Comparison of ENCODE assay signal across 14 cellular contexts in the genomic region with DNA sequence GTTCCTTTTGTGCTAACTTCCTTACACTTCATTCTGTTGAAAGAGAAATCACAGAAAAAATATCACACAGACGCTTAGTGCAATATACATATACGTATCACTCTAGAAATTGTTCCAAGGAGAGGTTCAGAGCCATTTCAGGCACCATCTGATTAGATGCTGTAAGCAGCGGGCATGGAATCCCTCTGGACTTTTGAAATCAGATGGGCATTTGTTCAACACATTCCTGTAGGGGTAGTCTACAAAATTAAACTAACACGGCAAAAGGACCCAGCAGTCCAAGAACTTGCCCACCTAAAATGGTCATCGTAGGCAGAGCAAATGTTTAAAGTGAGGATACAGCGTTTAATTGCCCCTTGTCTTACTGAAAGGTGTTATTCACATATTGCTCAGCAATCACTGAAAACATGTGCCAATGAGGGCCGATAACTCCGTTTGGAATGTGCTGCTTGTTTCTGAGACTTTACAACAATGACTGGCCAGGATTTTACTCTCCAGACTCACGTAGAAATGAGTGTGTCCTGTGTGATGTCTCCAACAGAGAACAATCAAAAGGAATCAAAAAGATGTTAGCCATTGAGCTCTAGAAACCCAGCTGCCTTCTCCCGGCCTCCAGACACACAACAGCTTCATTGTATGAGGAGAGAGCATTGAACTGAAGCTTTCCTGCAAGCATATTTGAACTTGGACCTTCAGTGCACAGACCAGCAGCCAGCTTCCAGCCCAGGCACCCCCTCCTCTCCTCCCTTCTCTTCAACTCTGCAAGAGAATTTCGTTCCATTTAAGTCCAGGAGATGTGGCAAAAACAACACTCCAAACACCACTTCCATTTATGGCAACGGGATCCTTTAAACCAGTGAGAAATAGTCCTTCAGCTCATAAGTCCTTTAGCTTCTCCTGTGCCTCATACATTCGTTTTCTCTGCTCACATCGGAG. TPM values are rescaled to one million over a fixed set of nuclear protein-coding genes. Genes with fewer than 3 reads are reported as not detected.
A peak's percentile ranks its signal among the peaks of the same experiment; 100 is the strongest.
DNase-seq lines count a peak whose midpoint lies in the region; ATAC-seq, FAIRE-seq and TF ChIP-seq lines count a peak whose summit lies in the region.
"Had no signal": no experiment of that assay in that cellular context is flagged by ENCODE, and none has a peak within 500 bp of the region (broad histone marks: within the 10 kb centered on the region; RNA-seq: fewer than 3 reads in every experiment).

No MANE protein-coding gene starts in this region.

- H3K9ac ChIP-seq in HepG2 (ENCODE audit: insufficient read depth, low read depth, low read length), result peak overlapping the region; percentile 82
- H3K9ac ChIP-seq in rectal smooth muscle tissue (ENCODE audit: low read length), result peak overlapping the region; percentile 5

- peak overlapping the region; percentile 97 for H3K4me2 ChIP-seq in HepG2 (ENCODE audit: low read depth, low read length)

- peaks cover 55% of the 10 kb centered on the region for H3K4me1 ChIP-seq in HepG2 (ENCODE audit: insufficient read depth, low read length)
- peaks cover 26% of the 10 kb centered on the region for H3K4me1 ChIP-seq in rectal smooth muscle tissue (ENCODE audit: control insufficient read depth, insufficient read depth, low read length)

- BruUV-seq in HepG2 (replicated peaks; lab: Mats Ljungman, UMichigan), result TSS peak; percentile 99

- peak; percentile 31; the same call in 1 of the 2 replicates for TF ChIP-seq RAD21 in HepG2 (CRISPR knock-in tag; IDR thresholded peaks at IDR 0.05)

- TF ChIP-seq POLR2A in HepG2 (IDR thresholded peaks at IDR 0.05; ENCODE audit: insufficient read depth in 1 of 2, low read depth in 2 of 2, low read length in 2 of 2), result peak in 1 of 2 experiments; percentile 81; a peak in 2 of 4 replicates

- no peaks in the 10 kb centered on the region for H3K9me3 ChIP-seq in HepG2 (ENCODE audit: low read length)

- H3K4me1 Mint-ChIP-seq in stimulated activated effector memory CD8-positive, alpha-beta T cell treated with anti-CD3 and anti-CD28 coated beads, Interleukin-12 subunit alpha, Interleukin-12 subunit beta, amount 100 ng/mL, for 72 hours, result peaks cover 12% of the 10 kb centered on the region

- TF ChIP-seq EP300 in HepG2 (IDR thresholded peaks at IDR 0.05; ENCODE audit: low read depth in 2 of 2, low read length in 2 of 2), result peak; percentile 45 to 89; a peak in 3 of 4 replicates
- peak; percentile 40; the same call in 1 of the 2 replicates for TF ChIP-seq EP300 in HepG2 (CRISPR knock-in tag; IDR thresholded peaks at IDR 0.05; ENCODE audit: borderline replicate concordance)

- H3K36me3 ChIP-seq in HepG2 (replicated peaks in 1 of 2; ENCODE audit: control insufficient read depth in 1 of 2, insufficient read depth in 2 of 2, low read length in 2 of 2) (no peaks in the 10 kb centered on the region), rectal smooth muscle tissue (ENCODE audit: control insufficient read depth, insufficient read depth, low read length) (no peaks in the 10 kb centered on the region)

- FAIRE-seq in HepG2 (lab: Jason Lieb, UNC), result peak; percentile 94
- FAIRE-seq: islet of Langerhans had no signal

- peak overlapping the region; percentile 62 for H3K27ac ChIP-seq in cingulate gyrus (ENCODE audit: low read depth, low read length)
- peak overlapping the region; percentile 99 for H3K27ac ChIP-seq in HepG2 (ENCODE audit: extremely low read length, insufficient read depth, low read length)
- H3K27ac ChIP-seq in rectal smooth muscle tissue (ENCODE audit: low read depth, low read length), result peak overlapping the region; percentile 88

- no peaks in the 10 kb centered on the region for H3K36me3 Mint-ChIP-seq in stimulated activated effector memory CD8-positive, alpha-beta T cell treated with anti-CD3 and anti-CD28 coated beads, Interleukin-12 subunit alpha, Interleukin-12 subunit beta, amount 100 ng/mL, for 72 hours
- H3K36me3 Mint-ChIP-seq: natural killer cell treated with Interleukin-12 subunit alpha and Interleukin-12 subunit beta and Interleukin-15 and Interleukin-18, amount 100 ng/mL, for 72 hours had no signal

- DNase-seq in GM03348 (ENCODE audit: low spot score) (peak; percentile 47), HepG2 (ENCODE audit: low spot score) (peak; percentile 97), NCI-H2171 (lab: John Stamatoyannopoulos, UW) (no peak)
- DNase-seq in stimulated activated effector memory CD8-positive, alpha-beta T cell treated with anti-CD3 and anti-CD28 coated beads, Interleukin-12 subunit alpha, Interleukin-12 subunit beta, amount 100 ng/mL, for 72 hours (ENCODE audit: low spot score in 2 of 2), result no peak
- DNase-seq: NCI-H1048, NCI-H345 had no signal

- H2AFZ ChIP-seq in HepG2 (ENCODE audit: low read length), result peak overlapping the region; percentile 72

- H3K27ac Mint-ChIP-seq in stimulated activated effector memory CD8-positive, alpha-beta T cell treated with anti-CD3 and anti-CD28 coated beads, Interleukin-12 subunit alpha, Interleukin-12 subunit beta, amount 100 ng/mL, for 72 hours, result no peak overlapping the region
- H3K27ac Mint-ChIP-seq: natural killer cell treated with Interleukin-12 subunit alpha and Interleukin-12 subunit beta and Interleukin-15 and Interleukin-18, amount 100 ng/mL, for 72 hours had no signal

- H3K4me3 ChIP-seq in HepG2 (replicated peaks in 1 of 3; ENCODE audit: insufficient read depth in 1 of 3, low read depth in 2 of 3, low read length in 3 of 3), result peak overlapping the region; percentile 53 to 65 (median 55)
- no peak overlapping the region for H3K4me3 ChIP-seq in rectal smooth muscle tissue (ENCODE audit: low read length)

- H3K79me2 ChIP-seq in HepG2 (ENCODE audit: insufficient read depth, low read length), result no peaks in the 10 kb centered on the region

- peak; percentile 99 for ATAC-seq in HepG2
- ATAC-seq in HG03342 (IDR thresholded peaks at IDR 0.05; ENCODE audit: unreplicated experiment), result no peak
- ATAC-seq in stimulated activated effector memory CD8-positive, alpha-beta T cell treated with anti-CD3 and anti-CD28 coated beads, Interleukin-12 subunit alpha, Interleukin-12 subunit beta, amount 100 ng/mL, for 72 hours, result no peak
- ATAC-seq in HG03521 (IDR thresholded peaks at IDR 0.05; ENCODE audit: unreplicated experiment), result no peak
- ATAC-seq: natural killer cell treated with Interleukin-12 subunit alpha and Interleukin-12 subunit beta and Interleukin-15 and Interleukin-18, amount 100 ng/mL, for 72 hours had no signal

- 0 out of 2 replicates have a peak, but pooled peaks have one; percentile 13 for TF ChIP-seq CTCF in HepG2 (CRISPR knock-in tag; IDR thresholded peaks at IDR 0.05)

- in situ Hi-C loops in HepG2 (cut with HindIII; ENCODE audit: extremely low pct_ligation_motif_present, low pct_unique_long_range_greater_than_20kb), result no loop called here

- 4% methylated on average over 14 of the region's 14 CpGs for WGBS in HepG2 (ENCODE audit: low lambda C conversion rate)

- H3K4me3 Mint-ChIP-seq in stimulated activated effector memory CD8-positive, alpha-beta T cell treated with anti-CD3 and anti-CD28 coated beads, Interleukin-12 subunit alpha, Interleukin-12 subunit beta, amount 100 ng/mL, for 72 hours, result no peak overlapping the region
- H3K4me3 Mint-ChIP-seq: natural killer cell treated with Interleukin-12 subunit alpha and Interleukin-12 subunit beta and Interleukin-15 and Interleukin-18, amount 100 ng/mL, for 72 hours had no signal

- no peaks in the 10 kb centered on the region for H3K9me3 Mint-ChIP-seq in stimulated activated effector memory CD8-positive, alpha-beta T cell treated with anti-CD3 and anti-CD28 coated beads, Interleukin-12 subunit alpha, Interleukin-12 subunit beta, amount 100 ng/mL, for 72 hours
- H3K9me3 Mint-ChIP-seq: natural killer cell treated with Interleukin-12 subunit alpha and Interleukin-12 subunit beta and Interleukin-15 and Interleukin-18, amount 100 ng/mL, for 72 hours had no signal

- H3K27me3 ChIP-seq in HepG2 (ENCODE audit: control insufficient read depth in 1 of 2, insufficient read depth in 2 of 2, low read length in 2 of 2) (no peaks in the 10 kb centered on the region), rectal smooth muscle tissue (ENCODE audit: control insufficient read depth, insufficient read depth, low read length) (no peaks in the 10 kb centered on the region)

- intact Hi-C loops in HepG2 (cut with micrococcal nuclease; ENCODE audit: unreplicated experiment), result loop anchor here (2.0 kb wide), 1 partner anchor 27 kb away; no protein-coding TSS in a partner anchor

- POLR2A ChIA-PET in HepG2 (lab: Yijun Ruan, JAX), result interaction anchor here (0.9 to 5.2 kb wide), 12 partner anchors 12 to 220 kb away, joined by 3 to 45 read pairs (median 4); partner anchors contain the start of genes DDX20 and RAP1A

- no peaks in the 10 kb centered on the region for H4K20me1 ChIP-seq in HepG2 (ENCODE audit: insufficient read depth, low read length)

- CTCF ChIA-PET in HepG2 (lab: Yijun Ruan, JAX; ENCODE audit: low intra/inter-chr PET ratio, low total read pairs), result no interaction called here

RNA-seq across cellular contexts. Expression of gene ADORA3, which starts 32.1 kb away (rescaled TPM):
- not detected in 2 replicates for total RNA-seq in HepG2 (2016; rRNA removed; fragmentation: Illumina TruSeq; extraction: Trizol)
- total RNA-seq in HepG2 (2016; cell fraction: cytosol; rRNA removed; fragmentation: Illumina TruSeq; extraction: Trizol; ENCODE audit: low read depth), result not detected in 2 replicates
- total RNA-seq in HepG2 (2016; cell fraction: insoluble cytoplasmic fraction; rRNA removed; fragmentation: Illumina TruSeq; extraction: Trizol), result not detected in 2 replicates
- total RNA-seq in HepG2 (2016; cell fraction: membrane; rRNA removed; fragmentation: Illumina TruSeq; extraction: Trizol), result not detected in 2 replicates
- not detected in 2 replicates for total RNA-seq in HepG2 (2016; cell fraction: nucleus; rRNA removed; fragmentation: Illumina TruSeq; extraction: Trizol)
- polyA plus RNA-seq in HepG2 (2011; rRNA removed), result 0.09 TPM in 1 of 2 replicates, not detected in the other
- 0.04 TPM in 1 of 2 replicates, not detected in the other for polyA plus RNA-seq in HepG2 (2011; cell fraction: cytosol; rRNA removed)
- not detected in 2 replicates for polyA plus RNA-seq in HepG2 (2011; cell fraction: nucleus; rRNA removed)
- not detected in 2 replicates for polyA plus RNA-seq in HepG2 (2012)
- polyA plus RNA-seq in HepG2 (2016; cell fraction: cytosol; fragmentation: Illumina TruSeq; extraction: Trizol; ENCODE audit: low read depth), result not detected in 2 replicates
- not detected in 2 replicates for polyA plus RNA-seq in HepG2 (2016; cell fraction: insoluble cytoplasmic fraction; fragmentation: Illumina TruSeq; extraction: Trizol; ENCODE audit: low read depth)
- polyA plus RNA-seq in HepG2 (2016; cell fraction: membrane; fragmentation: Illumina TruSeq; extraction: Trizol; ENCODE audit: low read depth), result not detected in 2 replicates
- polyA plus RNA-seq in HepG2 (2016; cell fraction: nucleus; fragmentation: Illumina TruSeq; extraction: Trizol; ENCODE audit: insufficient read depth, low read depth), result not detected in 2 replicates
- 0.44 TPM in 1 of 2 replicates, not detected in the other for polyA minus RNA-seq in HepG2 (2011; rRNA and poly(A)+ RNA removed; ENCODE audit: low replicate concordance)
- not detected in 2 replicates for polyA minus RNA-seq in HepG2 (2011; cell fraction: cytosol; rRNA and poly(A)+ RNA removed)
- not detected in 2 replicates for polyA minus RNA-seq in HepG2 (2011; cell fraction: nucleus; rRNA and poly(A)+ RNA removed)
- total RNA-seq: fibroblast of villous mesenchyme; natural killer cell treated with Interleukin-12 subunit alpha and Interleukin-12 subunit beta and Interleukin-15 and Interleukin-18, amount 100 ng/mL, for 72 hours; T-helper 1 cell treated with Interleukin-12 subunit alpha and Interleukin-12 subunit beta and Interleukin-4 antibody, amounts not matched to agents 30 ng/mL and 1 ng/mL, for 36 hours had no signal

RNA-seq across cellular contexts. Expression of gene TMIGD3, which starts 32.1 kb away (rescaled TPM):
- not detected in 2 replicates for total RNA-seq in HepG2 (2016; rRNA removed; fragmentation: Illumina TruSeq; extraction: Trizol)
- total RNA-seq in HepG2 (2016; cell fraction: cytosol; rRNA removed; fragmentation: Illumina TruSeq; extraction: Trizol; ENCODE audit: low read depth), result not detected in 2 replicates
- total RNA-seq in HepG2 (2016; cell fraction: insoluble cytoplasmic fraction; rRNA removed; fragmentation: Illumina TruSeq; extraction: Trizol), result not detected in 2 replicates
- not detected in 2 replicates for total RNA-seq in HepG2 (2016; cell fraction: membrane; rRNA removed; fragmentation: Illumina TruSeq; extraction: Trizol)
- total RNA-seq in HepG2 (2016; cell fraction: nucleus; rRNA removed; fragmentation: Illumina TruSeq; extraction: Trizol), result not detected in 2 replicates
- not detected in 2 replicates for polyA plus RNA-seq in HepG2 (2011; rRNA removed)
- 0.13 TPM in 1 of 2 replicates, not detected in the other for polyA plus RNA-seq in HepG2 (2011; cell fraction: cytosol; rRNA removed)
- not detected in 2 replicates for polyA plus RNA-seq in HepG2 (2011; cell fraction: nucleus; rRNA removed)
- not detected in 2 replicates for polyA plus RNA-seq in HepG2 (2012)
- not detected in 2 replicates for polyA plus RNA-seq in HepG2 (2016; cell fraction: cytosol; fragmentation: Illumina TruSeq; extraction: Trizol; ENCODE audit: low read depth)
- polyA plus RNA-seq in HepG2 (2016; cell fraction: insoluble cytoplasmic fraction; fragmentation: Illumina TruSeq; extraction: Trizol; ENCODE audit: low read depth), result not detected in 2 replicates
- not detected in 2 replicates for polyA plus RNA-seq in HepG2 (2016; cell fraction: membrane; fragmentation: Illumina TruSeq; extraction: Trizol; ENCODE audit: low read depth)
- not detected in 2 replicates for polyA plus RNA-seq in HepG2 (2016; cell fraction: nucleus; fragmentation: Illumina TruSeq; extraction: Trizol; ENCODE audit: insufficient read depth, low read depth)
- polyA minus RNA-seq in HepG2 (2011; rRNA and poly(A)+ RNA removed; ENCODE audit: low replicate concordance), result not detected in 2 replicates
- not detected in 2 replicates for polyA minus RNA-seq in HepG2 (2011; cell fraction: cytosol; rRNA and poly(A)+ RNA removed)
- polyA minus RNA-seq in HepG2 (2011; cell fraction: nucleus; rRNA and poly(A)+ RNA removed), result not detected in 2 replicates
- total RNA-seq: natural killer cell treated with Interleukin-12 subunit alpha and Interleukin-12 subunit beta and Interleukin-15 and Interleukin-18, amount 100 ng/mL, for 72 hours had no signal

Comparison
In these comparisons a context has a peak if more than half of its experiments do, and no peak if none do; other contexts are left out.
1. DNase-seq: peak in GM03348 (single experiment) and HepG2 (single experiment); none in NCI-H2171 (single experiment) and stimulated activated effector memory CD8-positive, alpha-beta T cell treated with anti-CD3 and anti-CD28 coated beads, Interleukin-12 subunit alpha, Interleukin-12 subunit beta, amount 100 ng/mL, for 72 hours (0 of 2).
2. Peak in every context shown above with its lines, with median percentiles within 50 percentile points of each other: H3K27ac ChIP-seq.